Comparison of ENCODE assay signal across 16 cellular contexts in the genomic region with DNA sequence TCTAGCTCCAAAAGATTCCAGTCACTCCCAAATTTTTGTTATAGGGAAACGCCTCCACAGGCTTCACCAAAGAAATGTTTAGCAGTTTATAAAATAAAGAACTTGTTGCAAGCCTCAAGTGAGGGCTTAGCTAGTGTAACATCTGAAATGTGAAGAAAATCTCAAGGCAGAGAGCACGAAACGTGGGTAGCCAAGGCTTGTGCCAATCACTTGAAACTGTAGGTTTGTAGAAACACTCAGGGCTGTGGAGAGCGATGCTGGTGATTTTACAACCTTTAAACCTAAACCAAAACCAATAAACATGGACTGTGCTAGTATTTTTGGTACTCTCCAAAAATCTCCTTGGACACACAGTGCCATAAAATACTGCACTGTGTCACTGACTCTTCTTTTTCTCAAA.
DNase-seq lines count a peak whose midpoint lies in the region; ATAC-seq and TF ChIP-seq lines count a peak whose summit lies in the region.
"Had no signal": no experiment of that assay in that cellular context is flagged by ENCODE, and none has a peak within 500 bp of the region (broad histone marks: within the 10 kb centered on the region; RNA-seq: fewer than 3 reads in every experiment).

No MANE protein-coding gene starts in this region.

- peak overlapping the region; percentile 28 for H3K27ac ChIP-seq in left ventricle myocardium inferior (replicated peaks)
- H3K27ac ChIP-seq in upper lobe of left lung, result peak overlapping the region in 3 of 4 donors; percentile 5 to 75 (median 55)
- H3K27ac ChIP-seq in substantia nigra (ENCODE audit: low read depth, low read length, poor library complexity, severe bottlenecking), result no peak overlapping the region
- H3K27ac ChIP-seq: body of pancreas, GM23248, HL-60, neural progenitor cell had no signal

- H3K4me3 ChIP-seq in left ventricle myocardium inferior (no peak overlapping the region), upper lobe of left lung (no peak overlapping the region)
- H3K4me3 ChIP-seq: body of pancreas, GM23248, neural progenitor cell, thyroid gland had no signal

- ATAC-seq in Right ventricle myocardium superior (ENCODE audit: poor library complexity), result no peak
- ATAC-seq in activated CD8-positive, alpha-beta T cell treated with anti-CD3 and anti-CD28 coated beads for 36 hours, result no peak
- no peak for ATAC-seq in effector memory CD8-positive, alpha-beta T cell (replicated peaks)
- no peak for ATAC-seq in upper lobe of left lung (ENCODE audit: low FRiP score in 2 of 2)
- ATAC-seq: body of pancreas had no signal

- TF ChIP-seq CTCF in left ventricle myocardium inferior (IDR thresholded peaks at IDR 0.05; ENCODE audit: borderline replicate concordance) (no peak), upper lobe of left lung (IDR thresholded peaks at IDR 0.05) (no peak)
- TF ChIP-seq CTCF in activated CD8-positive, alpha-beta T cell treated with anti-CD3 and anti-CD28 coated beads for 36 hours (IDR thresholded peaks at IDR 0.05), result no peak

- TF ChIP-seq POLR2A in upper lobe of left lung (IDR thresholded peaks at IDR 0.05), result no peak

- H3K27ac Mint-ChIP-seq in activated CD8-positive, alpha-beta T cell treated with anti-CD3 and anti-CD28 coated beads for 36 hours, result peak overlapping the region; percentile 92
- H3K27ac Mint-ChIP-seq in effector memory CD8-positive, alpha-beta T cell, result peak overlapping the region; percentile 95

- intact Hi-C loops in left ventricle myocardium inferior (cut with micrococcal nuclease), result loop anchor here (10.0 kb wide), 1 partner anchor 161 kb away; a partner anchor contains a TSS
- intact Hi-C loops in Right ventricle myocardium superior (cut with DNase I), result no loop called here
- intact Hi-C loops in activated CD8-positive, alpha-beta T cell treated with anti-CD3 and anti-CD28 coated beads for 36 hours (cut with micrococcal nuclease), result loop anchor here (5.0 kb wide), 2 partner anchors 48 to 158 kb away; a partner anchor contains a TSS

- CTCF ChIA-PET in activated CD8-positive, alpha-beta T cell treated with anti-CD3 and anti-CD28 coated beads for 36 hours (lab: Charles Lee), result interaction anchor here (0.7 to 1.9 kb wide), 4 partner anchors 8 to 330 kb away, joined by 3 to 6 read pairs (median 3); no protein-coding TSS in a partner anchor

- WGBS in upper lobe of left lung, 2 donors, result 89 to 92% methylated on average over 4 of the region's 4 CpGs

- H3K27me3 Mint-ChIP-seq in activated CD8-positive, alpha-beta T cell treated with anti-CD3 and anti-CD28 coated beads for 36 hours, result no peaks in the 10 kb centered on the region
- H3K27me3 Mint-ChIP-seq in effector memory CD8-positive, alpha-beta T cell, result no peaks in the 10 kb centered on the region

- DNase-seq in left ventricle myocardium inferior, result no peak
- DNase-seq in Right ventricle myocardium superior, result no peak
- no peak for DNase-seq in activated CD8-positive, alpha-beta T cell treated with anti-CD3 and anti-CD28 coated beads for 36 hours
- DNase-seq in effector memory CD8-positive, alpha-beta T cell, result no peak
- no peak for DNase-seq in upper lobe of left lung
- no peak for DNase-seq in KBM-7
- DNase-seq in activated effector memory CD4-positive, alpha-beta T cell treated with Interleukin-2 at 50 U/mL for 16 hours, result no peak
- DNase-seq in substantia nigra (lab: John Stamatoyannopoulos, UW), result no peak
- DNase-seq: body of pancreas, DMS79 treated with DMSO at 0.1 percent for 48 hours, GM23248, NCI-H774, SHP77 treated with DMSO at 0.1 percent for 48 hours had no signal

- POLR2A ChIA-PET in activated CD8-positive, alpha-beta T cell treated with anti-CD3 and anti-CD28 coated beads for 36 hours (lab: Charles Lee), result no interaction called here

- H3K36me3 Mint-ChIP-seq in activated CD8-positive, alpha-beta T cell treated with anti-CD3 and anti-CD28 coated beads for 36 hours (ENCODE audit: low read depth), result peaks cover 89% of the 10 kb centered on the region
- peaks cover 77% of the 10 kb centered on the region for H3K36me3 Mint-ChIP-seq in effector memory CD8-positive, alpha-beta T cell (ENCODE audit: insufficient read depth)

- H3K4me1 ChIP-seq in left ventricle myocardium inferior (peaks cover 35% of the 10 kb centered on the region), upper lobe of left lung (peaks cover 7 to 29% (median 27%) of the 10 kb centered on the region in 4 donors)

- H3K4me1 Mint-ChIP-seq in activated CD8-positive, alpha-beta T cell treated with anti-CD3 and anti-CD28 coated beads for 36 hours (ENCODE audit: low read depth), result peaks cover 87% of the 10 kb centered on the region
- H3K4me1 Mint-ChIP-seq in effector memory CD8-positive, alpha-beta T cell (ENCODE audit: low read depth in 2 of 2), result peaks cover 38 to 73% of the 10 kb centered on the region in 2 donors

- H3K27me3 ChIP-seq in left ventricle myocardium inferior (ENCODE audit: low read depth) (no peaks in the 10 kb centered on the region), upper lobe of left lung (no peaks in the 10 kb centered on the region)
- H3K27me3 ChIP-seq: body of pancreas, neural progenitor cell, thyroid gland had no signal

- no peaks in the 10 kb centered on the region for H3K9me3 Mint-ChIP-seq in activated CD8-positive, alpha-beta T cell treated with anti-CD3 and anti-CD28 coated beads for 36 hours
- H3K9me3 Mint-ChIP-seq in effector memory CD8-positive, alpha-beta T cell, result no peaks in the 10 kb centered on the region
- H3K9me3 Mint-ChIP-seq: neural progenitor cell had no signal

- in situ Hi-C loops in KBM-7 (cut with MboI; ENCODE audit: low pct_unique_long_range_greater_than_20kb, low sequenced_read_pairs), result no loop called here

- H3K9me3 ChIP-seq in left ventricle myocardium inferior (replicated peaks), result no peaks in the 10 kb centered on the region
- H3K9me3 ChIP-seq in upper lobe of left lung, result no peaks in the 10 kb centered on the region
- H3K9me3 ChIP-seq: body of pancreas, thyroid gland had no signal

- H3K4me3 Mint-ChIP-seq in activated CD8-positive, alpha-beta T cell treated with anti-CD3 and anti-CD28 coated beads for 36 hours, result no peak overlapping the region
- peak overlapping the region; percentile 66 to 74 for H3K4me3 Mint-ChIP-seq in effector memory CD8-positive, alpha-beta T cell
- H3K4me3 Mint-ChIP-seq: neural progenitor cell had no signal

- TF ChIP-seq EP300 in upper lobe of left lung (IDR thresholded peaks at IDR 0.05), result no peak

- peaks cover 28% of the 10 kb centered on the region for H3K36me3 ChIP-seq in left ventricle myocardium inferior
- peaks cover 0 to 32% (median 2%) of the 10 kb centered on the region in 4 donors for H3K36me3 ChIP-seq in upper lobe of left lung
- H3K36me3 ChIP-seq: neural progenitor cell had no signal
